ENCODE assay signal across 1 cellular context in the genomic region with DNA sequence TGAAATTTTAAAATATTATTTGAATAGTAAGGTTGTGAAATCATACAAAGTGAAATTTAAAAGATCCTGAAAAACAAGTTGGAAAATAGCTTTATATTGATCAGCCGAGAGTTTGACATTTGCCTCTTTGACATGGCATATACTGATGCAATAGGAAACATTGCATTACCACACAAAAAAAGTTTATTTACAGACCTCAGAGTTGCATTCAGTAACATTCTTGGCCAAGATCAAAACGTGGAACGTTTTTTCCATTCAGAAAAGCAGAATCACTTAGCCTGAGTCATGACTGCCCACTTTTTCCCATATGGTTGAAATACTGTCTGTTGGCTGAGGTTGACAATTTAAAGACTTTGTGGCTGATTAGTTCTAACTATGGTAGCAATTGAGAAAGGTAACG.
TF ChIP-seq lines count a peak whose summit lies in the region.

No MANE protein-coding gene starts in this region.

TF ChIP-seq in K562, 482 proteins besides CTCF, POLR2A, EP300 and RAD21:
- TF ChIP-seq PHB2 (IDR thresholded peaks at IDR 0.05; ENCODE audit: low read depth) (no peak), CEBPG (CRISPR knock-in tag; IDR thresholded peaks at IDR 0.05) (no peak), CEBPG (tag; conservative IDR thresholded peaks at IDR 0.05 in 1 of 2, IDR thresholded peaks at IDR 0.05 in 1 of 2) (peak; percentile 61 to 75), MCM7 (IDR thresholded peaks at IDR 0.05) (no peak), SRSF1 (IDR thresholded peaks at IDR 0.05; ENCODE audit: low read depth, low read length) (no peak), MEIS2 (IDR thresholded peaks at IDR 0.05; ENCODE audit: partially characterized antibody) (peak; percentile 29), NFE2 (IDR thresholded peaks at IDR 0.05; ENCODE audit: low read depth) (peak; percentile 48), ZBTB8A (IDR thresholded peaks at IDR 0.05; ENCODE audit: partially characterized antibody) (no peak), ATF3 (IDR thresholded peaks at IDR 0.05) (peak; percentile 17; the same call in 1 of the 2 replicates), ATF3 (CRISPR knock-in tag; conservative IDR thresholded peaks at IDR 0.05) (no peak)
- TF ChIP-seq, protein P1, sequence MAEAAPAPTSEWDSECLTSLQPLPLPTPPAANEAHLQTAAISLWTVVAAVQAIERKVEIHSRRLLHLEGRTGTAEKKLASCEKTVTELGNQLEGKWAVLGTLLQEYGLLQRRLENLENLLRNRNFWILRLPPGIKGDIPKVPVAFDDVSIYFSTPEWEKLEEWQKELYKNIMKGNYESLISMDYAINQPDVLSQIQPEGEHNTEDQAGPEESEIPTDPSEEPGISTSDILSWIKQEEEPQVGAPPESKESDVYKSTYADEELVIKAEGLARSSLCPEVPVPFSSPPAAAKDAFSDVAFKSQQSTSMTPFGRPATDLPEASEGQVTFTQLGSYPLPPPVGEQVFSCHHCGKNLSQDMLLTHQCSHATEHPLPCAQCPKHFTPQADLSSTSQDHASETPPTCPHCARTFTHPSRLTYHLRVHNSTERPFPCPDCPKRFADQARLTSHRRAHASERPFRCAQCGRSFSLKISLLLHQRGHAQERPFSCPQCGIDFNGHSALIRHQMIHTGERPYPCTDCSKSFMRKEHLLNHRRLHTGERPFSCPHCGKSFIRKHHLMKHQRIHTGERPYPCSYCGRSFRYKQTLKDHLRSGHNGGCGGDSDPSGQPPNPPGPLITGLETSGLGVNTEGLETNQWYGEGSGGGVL (CRISPR knock-in tag; IDR thresholded peaks at IDR 0.05), result no peak
